In the genomic region with DNA sequence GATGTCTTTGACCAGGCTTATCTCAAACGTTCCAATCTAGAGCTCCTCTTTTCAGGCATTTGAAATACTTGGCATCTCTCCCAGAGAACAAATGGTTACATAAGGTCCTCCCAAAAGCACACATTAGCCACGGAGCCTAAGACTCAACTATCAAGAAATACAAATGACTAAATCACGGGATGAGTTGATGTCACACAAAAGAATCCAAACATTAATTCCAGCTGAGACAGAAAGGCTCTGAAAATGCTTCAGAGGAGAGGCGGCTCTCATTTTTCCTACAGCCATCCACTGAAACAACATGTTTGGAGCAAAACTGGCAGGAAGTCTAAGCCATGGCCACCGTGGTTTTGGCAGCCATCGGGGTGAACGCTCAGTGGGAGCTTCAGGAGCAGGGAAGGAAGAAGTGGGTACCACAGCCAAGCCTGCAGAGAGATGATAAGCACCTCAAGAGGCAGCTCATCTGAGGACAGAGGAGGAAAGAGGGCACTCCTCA, we compare ENCODE assay signal across 9 cellular contexts.
DNase-seq lines count a peak whose midpoint lies in the region; ATAC-seq, FAIRE-seq and TF ChIP-seq lines count a peak whose summit lies in the region.
"Had no signal": no experiment of that assay in that cellular context is flagged by ENCODE, and none has a peak within 500 bp of the region (broad histone marks: within the 10 kb centered on the region; RNA-seq: fewer than 3 reads in every experiment).

No MANE protein-coding gene starts in this region.

- no peak overlapping the region for H3K4me3 ChIP-seq in A673 (ENCODE audit: low read depth, low read length, poor library complexity, severe bottlenecking)
- no peak overlapping the region for H3K4me3 ChIP-seq in bronchial epithelial cell (ENCODE audit: low read depth, low read length)

- peak overlapping the region; percentile 53 for H3K27ac ChIP-seq in A673 (ENCODE audit: low read depth, low read length, poor library complexity, severe bottlenecking)

- TF ChIP-seq CTCF in A673 (conservative IDR thresholded peaks at IDR 0.05; ENCODE audit: low read depth, low read length) (no peak), bronchial epithelial cell (IDR thresholded peaks at IDR 0.05; ENCODE audit: insufficient read depth, low read length, severe bottlenecking) (no peak)

- H3K9me3 ChIP-seq in A673 (ENCODE audit: low read depth, low read length, poor library complexity, severe bottlenecking): no peaks in the 10 kb centered on the region

- FAIRE-seq in bronchial epithelial cell (lab: Jason Lieb, UNC): no peak

- peaks cover 31% of the 10 kb centered on the region for H3K36me3 Mint-ChIP-seq in memory B cell

- no peaks in the 10 kb centered on the region for H3K9me3 Mint-ChIP-seq in memory B cell
- H3K9me3 Mint-ChIP-seq: T-helper 1 cell treated with Interleukin-12 subunit alpha and Interleukin-12 subunit beta and Interleukin-4 antibody, amounts not matched to agents 30 μg/mL and 1 μg/mL, for 36 hours had no signal

- H3K4me1 Mint-ChIP-seq in memory B cell: no peaks in the 10 kb centered on the region

- H3K4me3 Mint-ChIP-seq in memory B cell: no peak overlapping the region
- H3K4me3 Mint-ChIP-seq: T-helper 1 cell treated with Interleukin-12 subunit alpha and Interleukin-12 subunit beta and Interleukin-4 antibody, amounts not matched to agents 30 μg/mL and 1 μg/mL, for 36 hours had no signal

- no peaks in the 10 kb centered on the region for H3K27me3 ChIP-seq in A673 (replicated peaks; ENCODE audit: insufficient read depth, low read depth, low read length, poor library complexity)
- H3K27me3 ChIP-seq in bronchial epithelial cell (ENCODE audit: control insufficient read depth, insufficient read depth, low read length): no peaks in the 10 kb centered on the region

- H3K36me3 ChIP-seq in A673 (ENCODE audit: insufficient read depth, low read length, poor library complexity, severe bottlenecking) (peaks cover 22% of the 10 kb centered on the region), bronchial epithelial cell (ENCODE audit: control insufficient read depth, insufficient read depth, low read length) (peaks cover 37% of the 10 kb centered on the region)

- CTCF ChIA-PET in A673 (lab: Charles Lee): interaction anchor here (1.0 kb wide), 1 partner anchor 9 kb away, joined by 4 read pairs; no protein-coding TSS in a partner anchor

- intact Hi-C loops in A673 (cut with micrococcal nuclease; ENCODE audit: unreplicated experiment): no loop called here

- no peaks in the 10 kb centered on the region for H3K27me3 Mint-ChIP-seq in memory B cell

- POLR2A ChIA-PET in A673 (lab: Charles Lee; ENCODE audit: low non-redundant PET): no interaction called here

- no TSS peak for BruUV-seq in A673 (replicated peaks; lab: Mats Ljungman, UMichigan)

- no peak for ATAC-seq in memory B cell (ENCODE audit: low read depth)
- no peak for ATAC-seq in GM19351 (IDR thresholded peaks at IDR 0.05; ENCODE audit: unreplicated experiment)
- ATAC-seq in GM19023 (IDR thresholded peaks at IDR 0.05; ENCODE audit: unreplicated experiment): no peak
- ATAC-seq in GM19452 (IDR thresholded peaks at IDR 0.05; ENCODE audit: unreplicated experiment): no peak

- peak; percentile 82 for DNase-seq in A673 (ENCODE audit: low spot score)
- DNase-seq in NCI-H128 (lab: John Stamatoyannopoulos, UW; ENCODE audit: unreplicated experiment): peak; percentile 8
- peak; percentile 32 for DNase-seq in bronchial epithelial cell (ENCODE audit: low read depth)
- no peak for DNase-seq in memory B cell (ENCODE audit: low spot score in 2 of 2)
- DNase-seq in LoVo (ENCODE audit: low spot score): no peak

- peaks cover 15% of the 10 kb centered on the region for H3K4me1 ChIP-seq in A673 (ENCODE audit: insufficient read depth, low read length, poor library complexity, severe bottlenecking)

- H3K27ac Mint-ChIP-seq in memory B cell: peak overlapping the region; percentile 24
- H3K27ac Mint-ChIP-seq: T-helper 1 cell treated with Interleukin-12 subunit alpha and Interleukin-12 subunit beta and Interleukin-4 antibody, amounts not matched to agents 30 μg/mL and 1 μg/mL, for 36 hours had no signal

Comparison
In these comparisons a context has a peak if more than half of its experiments do, and no peak if none do; other contexts are left out.
1. DNase-seq: peak in A673 (single experiment), NCI-H128 (single experiment) and bronchial epithelial cell (single experiment); none in memory B cell (0 of 2) and LoVo (single experiment).